ENCODE assay signal across 14 cellular contexts in the genomic region with DNA sequence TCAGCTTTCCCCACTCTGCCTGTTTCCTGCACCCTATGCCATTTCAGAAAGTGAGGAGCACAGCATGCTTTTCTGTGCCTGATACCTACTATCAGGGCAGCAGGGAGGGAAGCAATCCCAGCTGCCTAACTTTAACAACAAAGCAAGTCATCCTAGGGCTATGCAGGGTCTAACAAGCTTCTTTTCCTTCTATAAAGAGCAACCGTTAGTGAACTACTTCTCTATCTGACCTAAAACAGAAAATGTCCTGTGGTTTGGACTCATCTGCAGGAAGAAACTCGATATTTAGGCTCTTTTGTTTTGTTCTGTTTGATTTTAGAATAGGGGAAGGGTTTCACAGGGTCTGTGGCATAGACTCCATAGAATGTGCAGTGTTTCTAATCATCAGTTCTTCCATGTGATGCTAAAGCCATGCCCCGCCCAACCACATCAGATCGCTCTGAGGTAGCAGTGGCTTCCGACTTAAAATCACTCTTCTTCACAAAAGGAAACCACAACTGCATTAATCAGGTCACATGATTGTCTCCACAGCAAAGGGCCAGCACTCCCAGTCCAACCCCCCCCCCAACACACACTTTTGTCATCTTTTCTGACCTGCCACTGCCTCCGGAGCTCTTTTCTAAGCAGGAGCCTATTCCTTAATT.
DNase-seq lines count a peak whose midpoint lies in the region; ATAC-seq lines count a peak whose summit lies in the region.
"Had no signal": no experiment of that assay in that cellular context is flagged by ENCODE, and none has a peak within 500 bp of the region (broad histone marks: within the 10 kb centered on the region; RNA-seq: fewer than 3 reads in every experiment).

No MANE protein-coding gene starts in this region.

- H3K4me3 ChIP-seq in BLaER1 treated with 17β-estradiol and CSF1 and Interleukin-3, amounts not matched to agents 10 nM and 100 nM: peak overlapping the region in 1 of 10 experiments; percentile 7; a peak in 2 of 20 replicates
- H3K4me3 ChIP-seq: lung had no signal

- H3K4me3 Mint-ChIP-seq in activated CD8-positive, alpha-beta T cell treated with anti-CD3 and anti-CD28 coated beads, Interleukin-2, amount 10 ng/mL, durations not matched to agents 7 days and 5 days: no peak overlapping the region
- H3K4me3 Mint-ChIP-seq: stimulated activated naive CD8-positive, alpha-beta T cell treated with anti-CD3 and anti-CD28 coated beads, Interleukin-15, Interleukin-2, amounts not matched to agents 100 ng/mL and 50 ng/mL, for 24 hours had no signal

- POLR2A ChIA-PET in activated CD8-positive, alpha-beta T cell treated with anti-CD3 and anti-CD28 coated beads, Interleukin-2, amount 10 ng/mL, durations not matched to agents 7 days and 5 days (lab: Charles Lee): no interaction called here

- peaks cover 0 to 16% (median 4%) of the 10 kb centered on the region in 11 experiments; a peak in 7 of 22 replicates for H4K20me1 ChIP-seq in BLaER1 treated with 17β-estradiol and CSF1 and Interleukin-3, amounts not matched to agents 10 nM and 100 nM

- no peak overlapping the region for H3K27ac ChIP-seq in BLaER1 treated with 17β-estradiol and CSF1 and Interleukin-3, amounts not matched to agents 10 nM and 100 nM
- H3K27ac ChIP-seq: parathyroid adenoma had no signal

- DNase-seq in activated CD8-positive, alpha-beta T cell treated with anti-CD3 and anti-CD28 coated beads, Interleukin-2, amount 10 ng/mL, durations not matched to agents 7 days and 5 days: peak; percentile 53
- DNase-seq in NCI-H446 (lab: John Stamatoyannopoulos, UW) (no peak), superior temporal gyrus (ENCODE audit: extremely low spot score) (no peak), NCI-H2171 treated with DMSO at 0.1 percent for 48 hours (lab: John Stamatoyannopoulos, UW) (no peak)
- DNase-seq: head of caudate nucleus; NCI-H69; stimulated activated CD4-positive, alpha-beta T cell treated with anti-CD3 and anti-CD28 coated beads, Interleukin-2, amount 100 ng/mL, for 24 hours had no signal

- peak overlapping the region; percentile 40 to 83 (median 76) for H3K4me2 ChIP-seq in BLaER1 treated with 17β-estradiol and CSF1 and Interleukin-3, amounts not matched to agents 10 nM and 100 nM

- no peaks in the 10 kb centered on the region for H3K9me3 Mint-ChIP-seq in activated CD8-positive, alpha-beta T cell treated with anti-CD3 and anti-CD28 coated beads, Interleukin-2, amount 10 ng/mL, durations not matched to agents 7 days and 5 days (ENCODE audit: insufficient read depth)

- no peaks in the 10 kb centered on the region for H3K36me3 Mint-ChIP-seq in activated CD8-positive, alpha-beta T cell treated with anti-CD3 and anti-CD28 coated beads, Interleukin-2, amount 10 ng/mL, durations not matched to agents 7 days and 5 days (ENCODE audit: low read depth)

- peaks cover 53% of the 10 kb centered on the region for H3K27me3 Mint-ChIP-seq in activated CD8-positive, alpha-beta T cell treated with anti-CD3 and anti-CD28 coated beads, Interleukin-2, amount 10 ng/mL, durations not matched to agents 7 days and 5 days (ENCODE audit: low read depth)

- no peak overlapping the region for H3K27ac Mint-ChIP-seq in activated CD8-positive, alpha-beta T cell treated with anti-CD3 and anti-CD28 coated beads, Interleukin-2, amount 10 ng/mL, durations not matched to agents 7 days and 5 days
- H3K27ac Mint-ChIP-seq: stimulated activated naive CD8-positive, alpha-beta T cell treated with anti-CD3 and anti-CD28 coated beads, Interleukin-15, Interleukin-2, amounts not matched to agents 100 ng/mL and 50 ng/mL, for 24 hours had no signal

- no peaks in the 10 kb centered on the region for H3K9me3 ChIP-seq in BLaER1 treated with 17β-estradiol and CSF1 and Interleukin-3, amounts not matched to agents 10 nM and 100 nM (replicated peaks in 1 of 11)

- CTCF ChIA-PET in activated CD8-positive, alpha-beta T cell treated with anti-CD3 and anti-CD28 coated beads, Interleukin-2, amount 10 ng/mL, durations not matched to agents 7 days and 5 days (lab: Charles Lee): no interaction called here

- no peak overlapping the region for H3K9ac ChIP-seq in BLaER1 treated with 17β-estradiol and CSF1 and Interleukin-3, amounts not matched to agents 10 nM and 100 nM
- H3K9ac ChIP-seq: parathyroid adenoma had no signal

- peaks cover 25 to 70% (median 53%) of the 10 kb centered on the region in 11 experiments for H3K27me3 ChIP-seq in BLaER1 treated with 17β-estradiol and CSF1 and Interleukin-3, amounts not matched to agents 10 nM and 100 nM

- peak; percentile 62 for ATAC-seq in GM18868 (IDR thresholded peaks at IDR 0.05; ENCODE audit: unreplicated experiment)
- ATAC-seq in HG03159 (IDR thresholded peaks at IDR 0.05; ENCODE audit: unreplicated experiment): peak; percentile 67
- peak; percentile 65 for ATAC-seq in activated CD8-positive, alpha-beta T cell treated with anti-CD3 and anti-CD28 coated beads, Interleukin-2, amount 10 ng/mL, durations not matched to agents 7 days and 5 days
- no peak for ATAC-seq in HG03175 (IDR thresholded peaks at IDR 0.05; ENCODE audit: unreplicated experiment)

- peaks cover 14% of the 10 kb centered on the region for H3K4me1 Mint-ChIP-seq in activated CD8-positive, alpha-beta T cell treated with anti-CD3 and anti-CD28 coated beads, Interleukin-2, amount 10 ng/mL, durations not matched to agents 7 days and 5 days (ENCODE audit: low read depth)

- no peaks in the 10 kb centered on the region for H3K36me3 ChIP-seq in BLaER1 treated with 17β-estradiol and CSF1 and Interleukin-3, amounts not matched to agents 10 nM and 100 nM

- peaks cover 23 to 34% (median 30%) of the 10 kb centered on the region in 10 experiments for H3K4me1 ChIP-seq in BLaER1 treated with 17β-estradiol and CSF1 and Interleukin-3, amounts not matched to agents 10 nM and 100 nM
- H3K4me1 ChIP-seq: parathyroid adenoma had no signal
